2 cellular contexts compared by ENCODE assay signal in the genomic region with DNA sequence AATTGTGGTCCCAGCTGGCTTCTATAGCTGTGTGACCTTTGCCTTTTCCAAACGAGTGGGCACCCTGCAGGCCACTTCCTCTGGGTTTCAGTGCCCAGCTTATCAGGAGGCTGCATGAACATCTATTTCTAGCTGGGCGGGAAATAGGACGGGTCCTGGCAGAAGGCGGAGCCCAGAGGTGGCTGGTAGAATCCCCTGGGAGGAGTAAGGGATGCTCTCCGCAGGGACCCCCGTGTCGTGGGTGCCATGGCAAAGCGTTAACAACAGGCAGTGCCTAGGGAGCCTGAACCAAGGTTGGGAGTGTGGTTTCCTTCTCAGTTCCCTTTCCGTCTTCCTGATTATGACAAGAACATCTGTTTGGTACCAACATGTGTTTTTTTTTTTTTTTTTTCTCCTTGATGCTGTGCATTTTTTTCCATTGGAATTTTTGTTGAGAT.
TF ChIP-seq lines count a peak whose summit lies in the region.

No MANE protein-coding gene starts in this region.

TF ChIP-seq in GM12891, 5 proteins besides CTCF, POLR2A, EP300 and RAD21 (continued from another document):
- TF ChIP-seq POLR2AphosphoS5 (IDR thresholded peaks at IDR 0.05; ENCODE audit: low read depth, low read length) = peak; percentile 38; the same call in 1 of the 2 replicates
- TF ChIP-seq SPI1 (IDR thresholded peaks at IDR 0.05; ENCODE audit: low read depth, low read length) = peak; percentile 91
- TF ChIP-seq PAX5 (IDR thresholded peaks at IDR 0.05; ENCODE audit: insufficient read depth, low read length, severe bottlenecking) = no peak
- no peak; the same call in 1 of the 2 replicates for TF ChIP-seq POU2F2 (IDR thresholded peaks at IDR 0.05; ENCODE audit: low read depth, low read length)

TF ChIP-seq in GM12878, 131 proteins besides CTCF, POLR2A, EP300 and RAD21 (continued from another document and continues in another):
- TF ChIP-seq CHD4 (IDR thresholded peaks at IDR 0.05) = 0 out of 2 replicates have a peak, but pooled peaks have one; percentile 53
- no peak for TF ChIP-seq CHD1 (IDR thresholded peaks at IDR 0.05; ENCODE audit: low read depth, low read length)
- TF ChIP-seq, protein P1, sequence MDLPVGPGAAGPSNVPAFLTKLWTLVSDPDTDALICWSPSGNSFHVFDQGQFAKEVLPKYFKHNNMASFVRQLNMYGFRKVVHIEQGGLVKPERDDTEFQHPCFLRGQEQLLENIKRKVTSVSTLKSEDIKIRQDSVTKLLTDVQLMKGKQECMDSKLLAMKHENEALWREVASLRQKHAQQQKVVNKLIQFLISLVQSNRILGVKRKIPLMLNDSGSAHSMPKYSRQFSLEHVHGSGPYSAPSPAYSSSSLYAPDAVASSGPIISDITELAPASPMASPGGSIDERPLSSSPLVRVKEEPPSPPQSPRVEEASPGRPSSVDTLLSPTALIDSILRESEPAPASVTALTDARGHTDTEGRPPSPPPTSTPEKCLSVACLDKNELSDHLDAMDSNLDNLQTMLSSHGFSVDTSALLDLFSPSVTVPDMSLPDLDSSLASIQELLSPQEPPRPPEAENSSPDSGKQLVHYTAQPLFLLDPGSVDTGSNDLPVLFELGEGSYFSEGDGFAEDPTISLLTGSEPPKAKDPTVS (IDR thresholded peaks at IDR 0.05; ENCODE audit: low read depth, low read length) = no peak
- peak; percentile 61 to 66; a peak in 2 of 4 replicates for TF ChIP-seq IKZF2 (IDR thresholded peaks at IDR 0.05)
- TF ChIP-seq IKZF1 (conservative IDR thresholded peaks at IDR 0.05) = peak; percentile 76
- peak; percentile 88 for TF ChIP-seq RUNX3 (IDR thresholded peaks at IDR 0.05; ENCODE audit: low read length)
- TF ChIP-seq, protein P2, sequence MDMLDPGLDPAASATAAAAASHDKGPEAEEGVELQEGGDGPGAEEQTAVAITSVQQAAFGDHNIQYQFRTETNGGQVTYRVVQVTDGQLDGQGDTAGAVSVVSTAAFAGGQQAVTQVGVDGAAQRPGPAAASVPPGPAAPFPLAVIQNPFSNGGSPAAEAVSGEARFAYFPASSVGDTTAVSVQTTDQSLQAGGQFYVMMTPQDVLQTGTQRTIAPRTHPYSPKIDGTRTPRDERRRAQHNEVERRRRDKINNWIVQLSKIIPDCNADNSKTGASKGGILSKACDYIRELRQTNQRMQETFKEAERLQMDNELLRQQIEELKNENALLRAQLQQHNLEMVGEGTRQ (IDR thresholded peaks at IDR 0.05; ENCODE audit: borderline replicate concordance, low read depth, low read length) = no peak
- TF ChIP-seq, protein P3, sequence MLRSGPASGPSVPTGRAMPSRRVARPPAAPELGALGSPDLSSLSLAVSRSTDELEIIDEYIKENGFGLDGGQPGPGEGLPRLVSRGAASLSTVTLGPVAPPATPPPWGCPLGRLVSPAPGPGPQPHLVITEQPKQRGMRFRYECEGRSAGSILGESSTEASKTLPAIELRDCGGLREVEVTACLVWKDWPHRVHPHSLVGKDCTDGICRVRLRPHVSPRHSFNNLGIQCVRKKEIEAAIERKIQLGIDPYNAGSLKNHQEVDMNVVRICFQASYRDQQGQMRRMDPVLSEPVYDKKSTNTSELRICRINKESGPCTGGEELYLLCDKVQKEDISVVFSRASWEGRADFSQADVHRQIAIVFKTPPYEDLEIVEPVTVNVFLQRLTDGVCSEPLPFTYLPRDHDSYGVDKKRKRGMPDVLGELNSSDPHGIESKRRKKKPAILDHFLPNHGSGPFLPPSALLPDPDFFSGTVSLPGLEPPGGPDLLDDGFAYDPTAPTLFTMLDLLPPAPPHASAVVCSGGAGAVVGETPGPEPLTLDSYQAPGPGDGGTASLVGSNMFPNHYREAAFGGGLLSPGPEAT (IDR thresholded peaks at IDR 0.05; ENCODE audit: low read depth) = peak; percentile 45; the same call in 1 of the 2 replicates
- no peak for TF ChIP-seq NR2F1 (conservative IDR thresholded peaks at IDR 0.05)
- TF ChIP-seq TARDBP (IDR thresholded peaks at IDR 0.05; ENCODE audit: borderline replicate concordance) = no peak
- no peak for TF ChIP-seq MYB (IDR thresholded peaks at IDR 0.05; ENCODE audit: borderline replicate concordance, low read depth, low read length)
- TF ChIP-seq GABPA (IDR thresholded peaks at IDR 0.05; ENCODE audit: low read depth) = no peak
- TF ChIP-seq, protein P4, sequence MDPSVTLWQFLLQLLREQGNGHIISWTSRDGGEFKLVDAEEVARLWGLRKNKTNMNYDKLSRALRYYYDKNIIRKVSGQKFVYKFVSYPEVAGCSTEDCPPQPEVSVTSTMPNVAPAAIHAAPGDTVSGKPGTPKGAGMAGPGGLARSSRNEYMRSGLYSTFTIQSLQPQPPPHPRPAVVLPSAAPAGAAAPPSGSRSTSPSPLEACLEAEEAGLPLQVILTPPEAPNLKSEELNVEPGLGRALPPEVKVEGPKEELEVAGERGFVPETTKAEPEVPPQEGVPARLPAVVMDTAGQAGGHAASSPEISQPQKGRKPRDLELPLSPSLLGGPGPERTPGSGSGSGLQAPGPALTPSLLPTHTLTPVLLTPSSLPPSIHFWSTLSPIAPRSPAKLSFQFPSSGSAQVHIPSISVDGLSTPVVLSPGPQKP (IDR thresholded peaks at IDR 0.05; ENCODE audit: low read depth, low read length) = no peak
- 0 out of 2 replicates have a peak, but pooled peaks have one; percentile 35 for TF ChIP-seq FOXM1 (IDR thresholded peaks at IDR 0.05; ENCODE audit: low read depth, low read length)
- peak; percentile 75 for TF ChIP-seq MEF2B (IDR thresholded peaks at IDR 0.05; ENCODE audit: partially characterized antibody, poor library complexity, severe bottlenecking)
- no peak for TF ChIP-seq NFXL1 (IDR thresholded peaks at IDR 0.05; ENCODE audit: borderline replicate concordance)
- TF ChIP-seq NFIC (IDR thresholded peaks at IDR 0.05; ENCODE audit: low read depth, low read length) = peak; percentile 39; the same call in 1 of the 2 replicates
- peak; percentile 65; the same call in 1 of the 2 replicates for TF ChIP-seq BCL11A (IDR thresholded peaks at IDR 0.05; ENCODE audit: low read depth, low read length)
- TF ChIP-seq JUND (IDR thresholded peaks at IDR 0.05; ENCODE audit: low read depth, low read length) = no peak
- TF ChIP-seq, protein P5, sequence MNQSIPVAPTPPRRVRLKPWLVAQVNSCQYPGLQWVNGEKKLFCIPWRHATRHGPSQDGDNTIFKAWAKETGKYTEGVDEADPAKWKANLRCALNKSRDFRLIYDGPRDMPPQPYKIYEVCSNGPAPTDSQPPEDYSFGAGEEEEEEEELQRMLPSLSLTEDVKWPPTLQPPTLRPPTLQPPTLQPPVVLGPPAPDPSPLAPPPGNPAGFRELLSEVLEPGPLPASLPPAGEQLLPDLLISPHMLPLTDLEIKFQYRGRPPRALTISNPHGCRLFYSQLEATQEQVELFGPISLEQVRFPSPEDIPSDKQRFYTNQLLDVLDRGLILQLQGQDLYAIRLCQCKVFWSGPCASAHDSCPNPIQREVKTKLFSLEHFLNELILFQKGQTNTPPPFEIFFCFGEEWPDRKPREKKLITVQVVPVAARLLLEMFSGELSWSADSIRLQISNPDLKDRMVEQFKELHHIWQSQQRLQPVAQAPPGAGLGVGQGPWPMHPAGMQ (IDR thresholded peaks at IDR 0.05; ENCODE audit: borderline replicate concordance) = no peak
- no peak for TF ChIP-seq BRCA1 (IDR thresholded peaks at IDR 0.05; ENCODE audit: low read depth, low read length)
- TF ChIP-seq KDM1A (IDR thresholded peaks at IDR 0.05; ENCODE audit: borderline replicate concordance) = no peak
- TF ChIP-seq, protein P6, sequence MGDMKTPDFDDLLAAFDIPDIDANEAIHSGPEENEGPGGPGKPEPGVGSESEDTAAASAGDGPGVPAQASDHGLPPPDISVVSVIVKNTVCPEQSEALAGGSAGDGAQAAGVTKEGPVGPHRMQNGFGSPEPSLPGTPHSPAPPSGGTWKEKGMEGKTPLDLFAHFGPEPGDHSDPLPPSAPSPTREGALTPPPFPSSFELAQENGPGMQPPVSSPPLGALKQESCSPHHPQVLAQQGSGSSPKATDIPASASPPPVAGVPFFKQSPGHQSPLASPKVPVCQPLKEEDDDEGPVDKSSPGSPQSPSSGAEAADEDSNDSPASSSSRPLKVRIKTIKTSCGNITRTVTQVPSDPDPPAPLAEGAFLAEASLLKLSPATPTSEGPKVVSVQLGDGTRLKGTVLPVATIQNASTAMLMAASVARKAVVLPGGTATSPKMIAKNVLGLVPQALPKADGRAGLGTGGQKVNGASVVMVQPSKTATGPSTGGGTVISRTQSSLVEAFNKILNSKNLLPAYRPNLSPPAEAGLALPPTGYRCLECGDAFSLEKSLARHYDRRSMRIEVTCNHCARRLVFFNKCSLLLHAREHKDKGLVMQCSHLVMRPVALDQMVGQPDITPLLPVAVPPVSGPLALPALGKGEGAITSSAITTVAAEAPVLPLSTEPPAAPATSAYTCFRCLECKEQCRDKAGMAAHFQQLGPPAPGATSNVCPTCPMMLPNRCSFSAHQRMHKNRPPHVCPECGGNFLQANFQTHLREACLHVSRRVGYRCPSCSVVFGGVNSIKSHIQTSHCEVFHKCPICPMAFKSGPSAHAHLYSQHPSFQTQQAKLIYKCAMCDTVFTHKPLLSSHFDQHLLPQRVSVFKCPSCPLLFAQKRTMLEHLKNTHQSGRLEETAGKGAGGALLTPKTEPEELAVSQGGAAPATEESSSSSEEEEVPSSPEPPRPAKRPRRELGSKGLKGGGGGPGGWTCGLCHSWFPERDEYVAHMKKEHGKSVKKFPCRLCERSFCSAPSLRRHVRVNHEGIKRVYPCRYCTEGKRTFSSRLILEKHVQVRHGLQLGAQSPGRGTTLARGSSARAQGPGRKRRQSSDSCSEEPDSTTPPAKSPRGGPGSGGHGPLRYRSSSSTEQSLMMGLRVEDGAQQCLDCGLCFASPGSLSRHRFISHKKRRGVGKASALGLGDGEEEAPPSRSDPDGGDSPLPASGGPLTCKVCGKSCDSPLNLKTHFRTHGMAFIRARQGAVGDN (IDR thresholded peaks at IDR 0.05) = no peak
- TF ChIP-seq SIN3A (IDR thresholded peaks at IDR 0.05; ENCODE audit: low read depth, low read length) = no peak
- TF ChIP-seq CREM (IDR thresholded peaks at IDR 0.05; ENCODE audit: low read depth) = peak; percentile 40; the same call in 1 of the 2 replicates
- TF ChIP-seq SRF (IDR thresholded peaks at IDR 0.05; ENCODE audit: low read depth in 2 of 2, low read length in 2 of 2) = no peak
- TF ChIP-seq CBX5 (IDR thresholded peaks at IDR 0.05; ENCODE audit: low read depth) = no peak
- peak in 1 of 2 experiments; percentile 30; a peak in 2 of 4 replicates for TF ChIP-seq ETV6 (conservative IDR thresholded peaks at IDR 0.05 in 1 of 2, IDR thresholded peaks at IDR 0.05 in 1 of 2; ENCODE audit: borderline replicate concordance in 1 of 2, low read depth in 1 of 2)
- no peak for TF ChIP-seq STAT1 (conservative IDR thresholded peaks at IDR 0.05)
- TF ChIP-seq SP1 (IDR thresholded peaks at IDR 0.05; ENCODE audit: low read depth, low read length) = no peak
- TF ChIP-seq RBBP5 (conservative IDR thresholded peaks at IDR 0.05) = no peak
- TF ChIP-seq PAX5 (IDR thresholded peaks at IDR 0.05; ENCODE audit: borderline replicate concordance, low read depth, low read length) = peak; percentile 61; the same call in 1 of the 2 replicates
- TF ChIP-seq EZH2 (IDR thresholded peaks at IDR 0.05; ENCODE audit: borderline replicate concordance, control insufficient read depth, low read depth, low read length) = no peak
- TF ChIP-seq ZNF384 (IDR thresholded peaks at IDR 0.05; ENCODE audit: borderline replicate concordance, low read depth, low read length) = peak; percentile 75
- no peak for TF ChIP-seq BHLHE40 (IDR thresholded peaks at IDR 0.05; ENCODE audit: borderline replicate concordance in 1 of 2, low read depth in 2 of 2, low read length in 1 of 2)
- TF ChIP-seq ASH2L (IDR thresholded peaks at IDR 0.05; ENCODE audit: borderline replicate concordance, low read depth) = no peak
- peak; percentile 77 for TF ChIP-seq TCF12 (IDR thresholded peaks at IDR 0.05; ENCODE audit: low read depth, low read length)
- TF ChIP-seq NRF1 (conservative IDR thresholded peaks at IDR 0.05; ENCODE audit: low read depth, low read length) = no peak
- TF ChIP-seq, protein P7, sequence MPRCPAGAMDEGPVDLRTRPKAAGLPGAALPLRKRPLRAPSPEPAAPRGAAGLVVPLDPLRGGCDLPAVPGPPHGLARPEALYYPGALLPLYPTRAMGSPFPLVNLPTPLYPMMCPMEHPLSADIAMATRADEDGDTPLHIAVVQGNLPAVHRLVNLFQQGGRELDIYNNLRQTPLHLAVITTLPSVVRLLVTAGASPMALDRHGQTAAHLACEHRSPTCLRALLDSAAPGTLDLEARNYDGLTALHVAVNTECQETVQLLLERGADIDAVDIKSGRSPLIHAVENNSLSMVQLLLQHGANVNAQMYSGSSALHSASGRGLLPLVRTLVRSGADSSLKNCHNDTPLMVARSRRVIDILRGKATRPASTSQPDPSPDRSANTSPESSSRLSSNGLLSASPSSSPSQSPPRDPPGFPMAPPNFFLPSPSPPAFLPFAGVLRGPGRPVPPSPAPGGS (IDR thresholded peaks at IDR 0.05; ENCODE audit: borderline replicate concordance, insufficient read depth, low read depth, low read length, poor library complexity, severe bottlenecking) = peak; percentile 50
- TF ChIP-seq, protein P8, sequence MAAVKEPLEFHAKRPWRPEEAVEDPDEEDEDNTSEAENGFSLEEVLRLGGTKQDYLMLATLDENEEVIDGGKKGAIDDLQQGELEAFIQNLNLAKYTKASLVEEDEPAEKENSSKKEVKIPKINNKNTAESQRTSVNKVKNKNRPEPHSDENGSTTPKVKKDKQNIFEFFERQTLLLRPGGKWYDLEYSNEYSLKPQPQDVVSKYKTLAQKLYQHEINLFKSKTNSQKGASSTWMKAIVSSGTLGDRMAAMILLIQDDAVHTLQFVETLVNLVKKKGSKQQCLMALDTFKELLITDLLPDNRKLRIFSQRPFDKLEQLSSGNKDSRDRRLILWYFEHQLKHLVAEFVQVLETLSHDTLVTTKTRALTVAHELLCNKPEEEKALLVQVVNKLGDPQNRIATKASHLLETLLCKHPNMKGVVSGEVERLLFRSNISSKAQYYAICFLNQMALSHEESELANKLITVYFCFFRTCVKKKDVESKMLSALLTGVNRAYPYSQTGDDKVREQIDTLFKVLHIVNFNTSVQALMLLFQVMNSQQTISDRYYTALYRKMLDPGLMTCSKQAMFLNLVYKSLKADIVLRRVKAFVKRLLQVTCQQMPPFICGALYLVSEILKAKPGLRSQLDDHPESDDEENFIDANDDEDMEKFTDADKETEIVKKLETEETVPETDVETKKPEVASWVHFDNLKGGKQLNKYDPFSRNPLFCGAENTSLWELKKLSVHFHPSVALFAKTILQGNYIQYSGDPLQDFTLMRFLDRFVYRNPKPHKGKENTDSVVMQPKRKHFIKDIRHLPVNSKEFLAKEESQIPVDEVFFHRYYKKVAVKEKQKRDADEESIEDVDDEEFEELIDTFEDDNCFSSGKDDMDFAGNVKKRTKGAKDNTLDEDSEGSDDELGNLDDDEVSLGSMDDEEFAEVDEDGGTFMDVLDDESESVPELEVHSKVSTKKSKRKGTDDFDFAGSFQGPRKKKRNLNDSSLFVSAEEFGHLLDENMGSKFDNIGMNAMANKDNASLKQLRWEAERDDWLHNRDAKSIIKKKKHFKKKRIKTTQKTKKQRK (IDR thresholded peaks at IDR 0.05; ENCODE audit: low read depth, low read length) = no peak
- TF ChIP-seq, protein P9, sequence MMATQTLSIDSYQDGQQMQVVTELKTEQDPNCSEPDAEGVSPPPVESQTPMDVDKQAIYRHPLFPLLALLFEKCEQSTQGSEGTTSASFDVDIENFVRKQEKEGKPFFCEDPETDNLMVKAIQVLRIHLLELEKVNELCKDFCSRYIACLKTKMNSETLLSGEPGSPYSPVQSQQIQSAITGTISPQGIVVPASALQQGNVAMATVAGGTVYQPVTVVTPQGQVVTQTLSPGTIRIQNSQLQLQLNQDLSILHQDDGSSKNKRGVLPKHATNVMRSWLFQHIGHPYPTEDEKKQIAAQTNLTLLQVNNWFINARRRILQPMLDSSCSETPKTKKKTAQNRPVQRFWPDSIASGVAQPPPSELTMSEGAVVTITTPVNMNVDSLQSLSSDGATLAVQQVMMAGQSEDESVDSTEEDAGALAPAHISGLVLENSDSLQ (IDR thresholded peaks at IDR 0.05) = no peak
- TF ChIP-seq YY1 (IDR thresholded peaks at IDR 0.05; ENCODE audit: low read depth, low read length) = no peak
- TF ChIP-seq PML (IDR thresholded peaks at IDR 0.05; ENCODE audit: low read length) = no peak
